ENCODE assay signal across 8 cellular contexts in the genomic region with DNA sequence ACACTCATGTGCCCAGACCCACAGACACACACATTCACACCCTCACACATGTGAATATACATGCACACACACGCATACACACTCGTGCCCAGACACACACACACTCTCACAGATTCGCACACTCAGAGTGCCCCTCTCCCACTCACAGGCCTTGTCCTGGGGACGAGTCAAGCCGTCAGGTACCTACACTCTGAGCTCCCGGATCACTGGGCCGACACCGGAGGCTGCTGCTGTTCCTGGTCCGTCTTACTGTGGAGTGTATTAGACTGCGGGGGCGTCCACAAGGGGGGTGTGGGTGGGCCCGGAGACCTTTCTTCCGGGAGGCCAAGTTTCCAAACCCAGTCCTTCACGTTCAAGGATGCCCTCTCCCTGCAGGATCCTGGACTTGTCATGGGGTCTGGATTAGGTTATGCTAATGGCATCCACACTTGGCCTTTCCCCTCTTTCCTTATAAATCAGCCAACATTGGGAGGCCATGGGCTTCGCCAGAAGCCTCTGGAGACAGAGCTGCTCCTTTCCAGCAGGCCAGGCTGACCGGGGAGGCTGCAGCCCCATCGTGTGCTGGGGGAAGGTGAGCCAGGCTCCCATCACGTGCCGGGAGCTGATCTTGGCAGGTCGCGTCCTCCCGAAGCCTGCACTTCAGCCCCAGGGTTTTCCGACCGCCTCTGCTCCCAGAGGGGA.
DNase-seq lines count a peak whose midpoint lies in the region; ATAC-seq and TF ChIP-seq lines count a peak whose summit lies in the region.
"Not testable (repeated sequence)": the region's sequence is repeated elsewhere in the genome, so short reads cannot be mapped to it uniquely, and the experiment has no call there.

No MANE protein-coding gene starts in this region.

- not testable (repeated sequence) for H3K4ac ChIP-seq in neuronal stem cell (ENCODE audit: low read length)

- TF ChIP-seq CTCF in WI38 (IDR thresholded peaks at IDR 0.05; ENCODE audit: low read depth, low read length): not testable (repeated sequence)

- intact Hi-C loops in left ventricle myocardium superior (cut with micrococcal nuclease): not testable (repeated sequence)

- not testable (repeated sequence) for H2BK15ac ChIP-seq in neuronal stem cell (ENCODE audit: low read length)

- H3K4me3 ChIP-seq in ACC112 (ENCODE audit: low read depth, low read length): peak overlapping the region; percentile 77
- H3K4me3 ChIP-seq in WI38 (ENCODE audit: low read depth, low read length): peak overlapping the region; percentile 62
- H3K4me3 ChIP-seq in neuronal stem cell (ENCODE audit: low read length in 2 of 2): not testable (repeated sequence)

- not testable (repeated sequence) for H3K23ac ChIP-seq in neuronal stem cell (ENCODE audit: low read depth, low read length, poor library complexity)

- not testable (repeated sequence) for H3K36me3 ChIP-seq in ACC112 (ENCODE audit: insufficient read depth, low read length); neuronal stem cell (replicated peaks in 1 of 2; ENCODE audit: control insufficient read depth in 2 of 2, insufficient read depth in 2 of 2, low read length in 2 of 2)

- not testable (repeated sequence) for H3K27me3 ChIP-seq in ACC112 (ENCODE audit: insufficient read depth, low read length); neuronal stem cell (ENCODE audit: control insufficient read depth in 3 of 3, insufficient read depth in 3 of 3, low read depth in 1 of 3, low read length in 3 of 3)

- H3K79me2 ChIP-seq in ACC112 (ENCODE audit: control insufficient read depth, insufficient read depth, low read length, unreplicated experiment): not testable (repeated sequence)

- peak; percentile 24 for DNase-seq in GM03348 (ENCODE audit: low spot score)
- DNase-seq in brain pericyte (ENCODE audit: low read depth, low spot score): peak; percentile 31
- DNase-seq in fibroblast of peridontal ligament (ENCODE audit: extremely low read depth): peak; percentile 51
- DNase-seq in left ventricle myocardium superior; neuronal stem cell (ENCODE audit: low spot score): not testable (repeated sequence)
- DNase-seq in stromal cell of bone marrow (ENCODE audit: low read depth): peak; percentile 15

- not testable (repeated sequence) for H2AFZ ChIP-seq in ACC112 (ENCODE audit: low read length, unreplicated experiment); neuronal stem cell (ENCODE audit: low read length)

- H2BK12ac ChIP-seq in neuronal stem cell (ENCODE audit: low read length): not testable (repeated sequence)

- not testable (repeated sequence) for H3K9ac ChIP-seq in neuronal stem cell (ENCODE audit: low read depth, low read length, poor library complexity)

- peak overlapping the region; percentile 75 for H3K27ac ChIP-seq in ACC112 (ENCODE audit: low read depth, low read length)
- H3K27ac ChIP-seq in neuronal stem cell (replicated peaks; ENCODE audit: low read length): not testable (repeated sequence)

- WGBS in neuronal stem cell (ENCODE audit: extremely low coverage in 2 of 2, insufficient read length in 2 of 2, insufficient replicate concordance in 1 of 2), 2 donors: no CpG with 5 or more reads among the region's 24 CpGs

- not testable (repeated sequence) for H2BK5ac ChIP-seq in neuronal stem cell (ENCODE audit: low read length)

- not testable (repeated sequence) for H3K79me1 ChIP-seq in neuronal stem cell (ENCODE audit: low read depth, low read length)

- not testable (repeated sequence) for H3K14ac ChIP-seq in neuronal stem cell (ENCODE audit: low read length)

- peaks cover 18% of the 10 kb centered on the region for H3K4me1 ChIP-seq in ACC112 (ENCODE audit: control insufficient read depth, insufficient read depth, low read length, unreplicated experiment)
- H3K4me1 ChIP-seq in neuronal stem cell (ENCODE audit: control insufficient read depth in 2 of 2, insufficient read depth in 1 of 2, low read depth in 1 of 2, low read length in 2 of 2): not testable (repeated sequence)

- H2AK5ac ChIP-seq in neuronal stem cell (ENCODE audit: low read depth, low read length): not testable (repeated sequence)

- H4K91ac ChIP-seq in neuronal stem cell (ENCODE audit: low read depth, low read length, poor library complexity): not testable (repeated sequence)

- not testable (repeated sequence) for H3K9me3 ChIP-seq in neuronal stem cell (replicated peaks in 1 of 2; ENCODE audit: control insufficient read depth in 2 of 2, insufficient read depth in 1 of 2, low read depth in 1 of 2, low read length in 2 of 2)

- ATAC-seq in left ventricle myocardium superior: peak; percentile 51

- not testable (repeated sequence) for H3K4me2 ChIP-seq in neuronal stem cell (ENCODE audit: insufficient read depth, low read length, poor library complexity, severe bottlenecking)

- not testable (repeated sequence) for H2BK120ac ChIP-seq in neuronal stem cell (ENCODE audit: low read depth, low read length)

- H3K18ac ChIP-seq in neuronal stem cell (ENCODE audit: low read length): peak overlapping the region; percentile 57

- H4K8ac ChIP-seq in neuronal stem cell (ENCODE audit: low read depth, low read length): not testable (repeated sequence)
